In the genomic region with DNA sequence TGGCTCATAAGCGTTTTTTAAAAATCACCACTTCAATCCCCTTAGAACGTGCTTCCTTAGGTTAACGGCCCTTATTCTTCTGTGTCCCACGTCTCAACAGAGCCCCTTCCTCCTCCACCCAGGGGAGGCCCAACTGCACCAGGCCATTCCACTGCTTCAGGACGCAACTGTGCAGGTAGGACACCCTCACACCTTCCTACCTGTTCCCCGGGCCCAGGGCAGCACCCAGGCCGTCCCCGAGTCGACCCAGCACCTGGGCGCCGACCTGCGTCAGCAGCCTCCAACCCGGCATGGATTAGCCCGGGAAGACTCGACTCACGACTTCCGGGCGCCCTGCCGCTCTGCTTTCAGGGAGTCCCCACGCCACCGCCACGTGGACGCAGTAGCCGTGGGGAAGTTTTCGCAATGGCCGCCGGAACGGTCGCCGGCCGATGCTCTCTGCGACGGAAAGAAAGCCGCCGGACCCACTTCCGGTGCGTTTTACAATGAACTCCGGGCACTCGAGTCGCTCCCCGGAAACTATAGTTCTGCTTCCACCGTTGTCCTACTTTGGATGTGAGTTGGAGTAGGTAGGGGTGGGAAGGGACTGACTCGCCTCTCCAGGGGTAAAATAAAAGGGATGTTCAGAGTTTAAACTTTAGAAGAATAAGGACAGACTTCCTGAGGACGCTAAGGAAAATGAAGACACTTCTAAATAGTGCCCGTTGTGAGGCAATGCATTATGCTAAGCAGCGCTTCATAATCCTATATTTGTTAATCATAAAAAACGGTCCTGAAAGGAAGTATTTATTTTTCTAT, we compare ENCODE assay signal across 8 cellular contexts. TPM values are rescaled to one million over a fixed set of nuclear protein-coding genes. Genes with fewer than 3 reads are reported as not detected.
DNase-seq lines count a peak whose midpoint lies in the region; ATAC-seq, FAIRE-seq and TF ChIP-seq lines count a peak whose summit lies in the region.

A gene (minus strand): TSS at position 442 of the 798 bp plus-strand sequence. CDS start 150 bp downstream, at position 292.

- H2BK5ac ChIP-seq in H1 (ENCODE audit: low read depth, low read length): peak within 1 kb of the TSS; percentile 93

- peak in 1 of 2 experiments; percentile 67; a peak in 1 of 3 replicates for TF ChIP-seq EP300 in H1 (IDR thresholded peaks at IDR 0.05; ENCODE audit: borderline replicate concordance in 1 of 2, low read depth in 2 of 2, low read length in 2 of 2)

- H4K5ac ChIP-seq in H1 (ENCODE audit: insufficient read length, low read depth, low read length): peak within 1 kb of the TSS; percentile 86

- H2BK20ac ChIP-seq in H1 (ENCODE audit: low read length): no peak within 1 kb of the TSS

- no peak within 1 kb of the TSS for H3K14ac ChIP-seq in H1 (ENCODE audit: insufficient read length)

- H3K4ac ChIP-seq in H1 (replicated peaks; ENCODE audit: insufficient read length, low read depth, low read length): peak within 1 kb of the TSS; percentile 82

- CTCF ChIA-PET in H1 (lab: Charles Lee; ENCODE audit: partially characterized antibody): no interaction called here

- H3K4me1 ChIP-seq in H1 (replicated peaks in 1 of 4; ENCODE audit: control insufficient read depth in 3 of 4, insufficient read depth in 4 of 4, low read length in 3 of 4): no peaks in the 10 kb centered on the region

- H2AFZ ChIP-seq in H1 (ENCODE audit: low read length): peak within 1 kb of the TSS; percentile 84

- peaks cover 0 to 16% (median 8%) of the 10 kb centered on the region in 4 experiments; a peak in 6 of 7 replicates for H3K27me3 ChIP-seq in H1 (replicated peaks in 1 of 4; ENCODE audit: control insufficient read depth in 3 of 4, extremely low read depth in 1 of 4, insufficient read depth in 3 of 4, low read length in 3 of 4)

- FAIRE-seq in H1 (lab: Jason Lieb, UNC): no peak

- peak within 1 kb of the TSS; percentile 51; the same call in 1 of the 2 replicates for H2BK12ac ChIP-seq in H1 (ENCODE audit: low read depth, low read length)

- peaks cover 4 to 31% (median 20%) of the 10 kb centered on the region in 4 experiments for H3K36me3 ChIP-seq in H1 (ENCODE audit: control insufficient read depth in 2 of 4, insufficient read depth in 4 of 4, low read length in 3 of 4)

- peak within 1 kb of the TSS; percentile 74 to 75 for H3K4me2 ChIP-seq in H1 (ENCODE audit: insufficient read depth in 1 of 2, low read depth in 2 of 2, low read length in 2 of 2)

- TF ChIP-seq CTCF in H1 (IDR thresholded peaks at IDR 0.05; ENCODE audit: control extremely low read depth in 1 of 3, insufficient read depth in 1 of 3, low read depth in 1 of 3, low read length in 3 of 3): no peak

- H3K23ac ChIP-seq in H1 (ENCODE audit: insufficient read length): no peak within 1 kb of the TSS

- peak within 1 kb of the TSS; percentile 91 for H3K18ac ChIP-seq in H1 (ENCODE audit: extremely low read depth, low read length)

- peaks cover 17 to 36% of the 10 kb centered on the region in 2 experiments for H3K79me2 ChIP-seq in H1 (ENCODE audit: control insufficient read depth in 1 of 2, insufficient read depth in 2 of 2, low read length in 2 of 2)

- TF ChIP-seq RAD21 in H1 (IDR thresholded peaks at IDR 0.05 in 1 of 2, conservative IDR thresholded peaks at IDR 0.05 in 1 of 2; ENCODE audit: low read depth in 2 of 2, low read length in 2 of 2): peak in 1 of 2 experiments; percentile 12; a peak in 1 of 4 replicates

- 0 out of 2 replicates have a peak within 1 kb of the TSS, but pooled peaks have one; percentile 31 for H2BK15ac ChIP-seq in H1 (ENCODE audit: low read length)

- H3K9ac ChIP-seq in H1 (replicated peaks in 1 of 4; ENCODE audit: extremely low read depth in 1 of 4, low read depth in 3 of 4, low read length in 3 of 4): peak within 1 kb of the TSS; percentile 83 to 99 (median 98)

- H2AK5ac ChIP-seq in H1 (ENCODE audit: low read depth, low read length): peak within 1 kb of the TSS; percentile 20; the same call in 1 of the 2 replicates

- H3K23me2 ChIP-seq in H1 (ENCODE audit: low read depth, low read length): peaks cover 3% of the 10 kb centered on the region; the same call in 1 of the 2 replicates

- no peaks in the 10 kb centered on the region for H3K79me1 ChIP-seq in H1 (ENCODE audit: low read depth, low read length)

- peak within 1 kb of the TSS; percentile 56 for H4K91ac ChIP-seq in H1 (replicated peaks; ENCODE audit: insufficient read length, low read length)

- H3K4me3 ChIP-seq in H1 (ENCODE audit: extremely low read depth in 1 of 4, insufficient read depth in 2 of 4, low read depth in 3 of 4, low read length in 4 of 4): peak within 1 kb of the TSS; percentile 91 to 97 (median 95)

- H3K56ac ChIP-seq in H1 (replicated peaks; ENCODE audit: insufficient read length, low read depth, low read length): peak within 1 kb of the TSS; percentile 79

- POLR2A ChIA-PET in H1 (lab: Charles Lee; ENCODE audit: partially characterized antibody): interaction anchor here (1.6 to 4.3 kb wide), 2 partner anchors 12 to 32 kb away, joined by 4 to 19 read pairs; no protein-coding TSS in a partner anchor

- ATAC-seq in GM21360 (IDR thresholded peaks at IDR 0.05; ENCODE audit: unreplicated experiment): peak; percentile 95

- H2BK120ac ChIP-seq in H1 (replicated peaks; ENCODE audit: low read depth, low read length): peak within 1 kb of the TSS; percentile 58

- DNase-seq in COLO829 (ENCODE audit: low spot score) (peak; percentile 96), HT-29 (ENCODE audit: low spot score) (peak; percentile 88), NOMO-1 treated with DMSO at 0.1 percent for 48 hours (lab: John Stamatoyannopoulos, UW; ENCODE audit: unreplicated experiment) (peak; percentile 94), H1 (ENCODE audit: low read depth in 1 of 2, low spot score in 2 of 2) (peak; percentile 70 to 86), medulla oblongata (ENCODE audit: extremely low spot score) (peak; percentile 88)
- peak; percentile 62 to 68 for DNase-seq in activated CD8-positive, alpha-beta memory T cell treated with anti-CD3 and anti-CD28 coated beads for 4 hours (ENCODE audit: low read depth in 2 of 2)
- peak; percentile 78 to 82 (median 80) for DNase-seq in stimulated activated CD4-positive, alpha-beta T cell treated with anti-CD3 and anti-CD28 coated beads, TNF-alpha, amount 100 ng/mL, for 48 hours (ENCODE audit: low read depth in 3 of 3)

- WGBS in H1 (ENCODE audit: extremely low coverage in 1 of 2, insufficient coverage in 1 of 2, insufficient read length in 1 of 2, insufficient replicate concordance in 2 of 2, low coverage in 1 of 2, low lambda C conversion rate in 2 of 2, missing lambda C conversion rate in 1 of 2), 2 experiments: 6% methylated on average over 47 of the region's 47 CpGs; no CpG with 5 or more reads in 1 of the 2 experiments

- no peaks in the 10 kb centered on the region for H3K9me3 ChIP-seq in H1 (ENCODE audit: insufficient read depth in 2 of 2, low read depth in 1 of 2, low read length in 1 of 2)

- peak; percentile 81 to 83 for TF ChIP-seq POLR2A in H1 (IDR thresholded peaks at IDR 0.05; ENCODE audit: control extremely low read depth in 1 of 2, low read depth in 2 of 2, low read length in 2 of 2)

- H4K20me1 ChIP-seq in H1 (replicated peaks in 1 of 2; ENCODE audit: control insufficient read depth in 1 of 2, insufficient read depth in 2 of 2, low read length in 2 of 2): no peaks in the 10 kb centered on the region

- peak within 1 kb of the TSS; percentile 99 for H4K8ac ChIP-seq in H1 (ENCODE audit: extremely low read depth, insufficient read depth, low read length)

- H3K27ac ChIP-seq in H1 (ENCODE audit: low read depth, low read length): peak within 1 kb of the TSS; percentile 94

TF ChIP-seq in H1, 55 proteins besides CTCF, POLR2A, EP300 and RAD21 (continues in another document):
- no peak for TF ChIP-seq SP4 (IDR thresholded peaks at IDR 0.05; ENCODE audit: low read length)
- peak; percentile 34; the same call in 1 of the 2 replicates for TF ChIP-seq JUND (IDR thresholded peaks at IDR 0.05; ENCODE audit: low read length)
- peak; percentile 97 for TF ChIP-seq ASH2L (IDR thresholded peaks at IDR 0.05; ENCODE audit: low read length)
- no peak for TF ChIP-seq POU5F1 (IDR thresholded peaks at IDR 0.05; ENCODE audit: low read depth, low read length)
- TF ChIP-seq SAP30 (IDR thresholded peaks at IDR 0.05; ENCODE audit: insufficient read depth, insufficient replicate concordance, low read length): no peak
- no peak for TF ChIP-seq CHD1 (IDR thresholded peaks at IDR 0.05; ENCODE audit: low read depth, low read length)
- peak; percentile 81 for TF ChIP-seq KDM5A (IDR thresholded peaks at IDR 0.05; ENCODE audit: low read length)
- TF ChIP-seq CBX8 (IDR thresholded peaks at IDR 0.05; ENCODE audit: borderline replicate concordance, low read depth, low read length): no peak
- TF ChIP-seq SIN3A (conservative IDR thresholded peaks at IDR 0.05 in 1 of 2, IDR thresholded peaks at IDR 0.05 in 1 of 2; ENCODE audit: low read depth in 1 of 2, low read length in 2 of 2): peak in 1 of 2 experiments; percentile 28; a peak in 1 of 4 replicates
- no peak for TF ChIP-seq RNF2 (IDR thresholded peaks at IDR 0.05; ENCODE audit: borderline replicate concordance, low read depth, low read length, missing control alignments, poor library complexity, severe bottlenecking)
- TF ChIP-seq GABPA (IDR thresholded peaks at IDR 0.05; ENCODE audit: borderline replicate concordance, insufficient read depth, low read length): peak; percentile 99
- peak; percentile 98 for TF ChIP-seq TAF1 (IDR thresholded peaks at IDR 0.05; ENCODE audit: low read depth, low read length)
- TF ChIP-seq SRF (IDR thresholded peaks at IDR 0.05; ENCODE audit: low read depth, low read length): peak; percentile 68; the same call in 1 of the 2 replicates
- TF ChIP-seq CEBPB (IDR thresholded peaks at IDR 0.05; ENCODE audit: low read depth, low read length): peak; percentile 65; the same call in 1 of the 2 replicates
- TF ChIP-seq SUZ12 (IDR thresholded peaks at IDR 0.05; ENCODE audit: low read length): no peak
- no peak for TF ChIP-seq JUN (IDR thresholded peaks at IDR 0.05; ENCODE audit: low read depth, low read length)
- peak; percentile 53; the same call in 1 of the 2 replicates for TF ChIP-seq SP1 (IDR thresholded peaks at IDR 0.05; ENCODE audit: low read depth, low read length)

RNA-seq across cellular contexts. Expression of the gene that starts here (rescaled TPM):
- total RNA-seq in HT-29 (2014; rRNA removed; shearing (Covaris generic)): 259 and 260 TPM in 2 replicates
- 164 and 175 TPM in 2 replicates for total RNA-seq in H1 (2021; fragmentation: NEBNext Ultra II Directional; extraction: Animal tissue kit (Norgen Biotek cat#: 25700))
- 99.9 and 164 TPM in 2 replicates for polyA plus RNA-seq in H1 (2011; rRNA removed)
- 159 TPM for polyA plus RNA-seq in H1 (2011; cell fraction: cytosol; rRNA removed)
- polyA plus RNA-seq in H1 (2011; cell fraction: nucleus; rRNA removed): 76.5 TPM
- polyA plus RNA-seq in H1 (2012, experiment 1 of 2): 114 to 170 TPM (median 127 TPM) in 4 replicates
- 34.5 TPM for polyA plus RNA-seq in H1 (2012, experiment 2 of 2)
- polyA plus RNA-seq in H1 (2013, experiment 1 of 2): 151 TPM
- polyA plus RNA-seq in H1 (2013, experiment 2 of 2): 157 TPM
- polyA minus RNA-seq in H1 (2011; rRNA and poly(A)+ RNA removed): 139 and 229 TPM in 2 replicates
- 61.7 TPM for polyA minus RNA-seq in H1 (2011; cell fraction: cytosol; rRNA and poly(A)+ RNA removed)
- 205 TPM for polyA minus RNA-seq in H1 (2011; cell fraction: nucleus; rRNA and poly(A)+ RNA removed)

Comparison
In these comparisons a context has a peak if more than half of its experiments do, and no peak if none do; other contexts are left out.
1. Peak in every context shown above with its lines: DNase-seq, ATAC-seq, H3K4me3 ChIP-seq and H3K27ac ChIP-seq.